1 cellular context compared by ENCODE assay signal in the genomic region with DNA sequence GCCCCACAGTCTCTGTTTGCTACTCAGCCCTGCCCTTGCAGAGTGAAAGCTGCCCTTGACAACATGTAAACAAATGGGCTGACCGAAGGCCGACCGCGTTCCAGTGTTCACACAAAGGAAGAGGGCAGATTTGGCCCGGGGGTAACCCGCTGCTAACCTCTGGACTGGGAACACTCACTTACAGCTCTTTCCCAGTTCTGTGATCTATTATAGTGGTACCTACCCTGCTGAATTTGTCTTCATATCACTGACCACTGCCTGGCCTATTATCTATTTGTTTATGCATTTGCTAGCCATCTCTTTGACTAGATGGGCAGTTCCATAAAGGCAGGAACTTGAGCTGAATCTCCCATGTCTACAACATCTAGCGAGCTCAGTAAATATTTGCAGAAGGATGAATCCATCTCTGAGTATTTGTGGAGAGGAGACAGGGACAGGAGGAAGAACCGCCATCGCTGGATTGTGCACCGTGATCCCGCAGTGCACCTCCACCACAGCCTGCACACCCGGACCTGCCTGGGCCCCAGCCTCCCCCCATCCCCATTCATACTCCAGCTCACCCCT.
TF ChIP-seq lines count a peak whose summit lies in the region.

No MANE protein-coding gene starts in this region.

TF ChIP-seq in HepG2, 621 proteins besides CTCF, POLR2A, EP300 and RAD21 (continued from another document and continues in another):
- TF ChIP-seq RNF219 (CRISPR knock-in tag; IDR thresholded peaks at IDR 0.05) (no peak), ELF1 (CRISPR knock-in tag; IDR thresholded peaks at IDR 0.05) (no peak), ZNF670 (CRISPR knock-in tag; IDR thresholded peaks at IDR 0.05; ENCODE audit: borderline replicate concordance) (no peak), ZNF572 (CRISPR knock-in tag; IDR thresholded peaks at IDR 0.05) (no peak), ZNF547 (CRISPR knock-in tag; IDR thresholded peaks at IDR 0.05) (no peak), ZNF407 (CRISPR knock-in tag; IDR thresholded peaks at IDR 0.05; ENCODE audit: not compliant biosample characterization) (no peak), ERF (CRISPR knock-in tag; IDR thresholded peaks at IDR 0.05) (peak; percentile 56; the same call in 1 of the 2 replicates), AGO1 (IDR thresholded peaks at IDR 0.05; ENCODE audit: low read depth, low read length, poor library complexity, severe bottlenecking) (no peak), ZNF770 (CRISPR knock-in tag; IDR thresholded peaks at IDR 0.05) (peak; percentile 47; the same call in 1 of the 2 replicates), ZNF460 (CRISPR knock-in tag; IDR thresholded peaks at IDR 0.05; ENCODE audit: borderline replicate concordance) (no peak), ELK4 (CRISPR knock-in tag; IDR thresholded peaks at IDR 0.05; ENCODE audit: borderline replicate concordance) (no peak), ZNF720 (CRISPR knock-in tag; IDR thresholded peaks at IDR 0.05) (no peak), ZBTB8A (CRISPR knock-in tag; IDR thresholded peaks at IDR 0.05; ENCODE audit: borderline replicate concordance, low read depth) (no peak), ZNF143 (CRISPR knock-in tag; IDR thresholded peaks at IDR 0.05) (peak; percentile 42; the same call in 1 of the 2 replicates), MLLT10 (CRISPR knock-in tag; IDR thresholded peaks at IDR 0.05) (no peak), RELA (CRISPR knock-in tag; IDR thresholded peaks at IDR 0.05) (no peak), HOXA3 (CRISPR knock-in tag; IDR thresholded peaks at IDR 0.05) (peak; percentile 66), ZNF629 (CRISPR knock-in tag; conservative IDR thresholded peaks at IDR 0.05) (no peak; the same call in 1 of the 2 replicates), GLMP (CRISPR knock-in tag; IDR thresholded peaks at IDR 0.05; ENCODE audit: borderline replicate concordance) (no peak), CREB1 (IDR thresholded peaks at IDR 0.05) (no peak), CREB1 (CRISPR knock-in tag; IDR thresholded peaks at IDR 0.05) (peak; percentile 50), TOPORS (CRISPR knock-in tag; IDR thresholded peaks at IDR 0.05) (0 out of 2 replicates have a peak, but pooled peaks have one; percentile 26), ZNF788 (CRISPR knock-in tag; IDR thresholded peaks at IDR 0.05; ENCODE audit: borderline replicate concordance) (no peak), HNF4A (CRISPR knock-in tag; IDR thresholded peaks at IDR 0.05) (peak; percentile 69), THAP8 (CRISPR knock-in tag; IDR thresholded peaks at IDR 0.05; ENCODE audit: borderline replicate concordance) (no peak), ZNF597 (CRISPR knock-in tag; IDR thresholded peaks at IDR 0.05) (no peak), SIX4 (CRISPR knock-in tag; IDR thresholded peaks at IDR 0.05) (0 out of 2 replicates have a peak, but pooled peaks have one; percentile 16), ZNF280B (CRISPR knock-in tag; IDR thresholded peaks at IDR 0.05; ENCODE audit: borderline replicate concordance) (no peak), SP4 (CRISPR knock-in tag; IDR thresholded peaks at IDR 0.05) (no peak), ZNF180 (CRISPR knock-in tag; IDR thresholded peaks at IDR 0.05; ENCODE audit: borderline replicate concordance, low read depth) (no peak), FOSL2 (CRISPR knock-in tag; IDR thresholded peaks at IDR 0.05) (peak; percentile 80), RBM22 (optimal IDR thresholded peaks at IDR 0.05; ENCODE audit: low read length) (no peak), SRSF4 (IDR thresholded peaks at IDR 0.05; ENCODE audit: low read depth, low read length, poor library complexity, severe bottlenecking) (no peak), CHCHD3 (CRISPR knock-in tag; IDR thresholded peaks at IDR 0.05) (no peak), ZNF34 (CRISPR knock-in tag; IDR thresholded peaks at IDR 0.05; ENCODE audit: borderline replicate concordance) (no peak)
- TF ChIP-seq, protein P1, sequence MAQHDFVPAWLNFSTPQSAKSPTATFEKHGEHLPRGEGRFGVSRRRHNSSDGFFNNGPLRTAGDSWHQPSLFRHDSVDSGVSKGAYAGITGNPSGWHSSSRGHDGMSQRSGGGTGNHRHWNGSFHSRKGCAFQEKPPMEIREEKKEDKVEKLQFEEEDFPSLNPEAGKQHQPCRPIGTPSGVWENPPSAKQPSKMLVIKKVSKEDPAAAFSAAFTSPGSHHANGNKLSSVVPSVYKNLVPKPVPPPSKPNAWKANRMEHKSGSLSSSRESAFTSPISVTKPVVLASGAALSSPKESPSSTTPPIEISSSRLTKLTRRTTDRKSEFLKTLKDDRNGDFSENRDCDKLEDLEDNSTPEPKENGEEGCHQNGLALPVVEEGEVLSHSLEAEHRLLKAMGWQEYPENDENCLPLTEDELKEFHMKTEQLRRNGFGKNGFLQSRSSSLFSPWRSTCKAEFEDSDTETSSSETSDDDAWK (CRISPR knock-in tag; IDR thresholded peaks at IDR 0.05) = no peak
- TF ChIP-seq, protein P2, sequence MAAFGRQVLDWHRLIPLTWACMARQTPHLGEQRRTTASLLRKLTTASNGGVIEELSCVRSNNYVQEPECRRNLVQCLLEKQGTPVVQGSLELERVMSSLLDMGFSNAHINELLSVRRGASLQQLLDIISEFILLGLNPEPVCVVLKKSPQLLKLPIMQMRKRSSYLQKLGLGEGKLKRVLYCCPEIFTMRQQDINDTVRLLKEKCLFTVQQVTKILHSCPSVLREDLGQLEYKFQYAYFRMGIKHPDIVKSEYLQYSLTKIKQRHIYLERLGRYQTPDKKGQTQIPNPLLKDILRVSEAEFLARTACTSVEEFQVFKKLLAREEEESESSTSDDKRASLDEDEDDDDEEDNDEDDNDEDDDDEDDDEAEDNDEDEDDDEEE (CRISPR knock-in tag; IDR thresholded peaks at IDR 0.05) = no peak
